16 cellular contexts compared by ENCODE assay signal in genomic region chr11:62567018-62567633, GRCh38. TPM values are rescaled to one million over a fixed set of nuclear protein-coding genes. Genes with fewer than 3 reads are reported as not detected.
DNase-seq lines count a peak whose midpoint lies in the region; ATAC-seq and TF ChIP-seq lines count a peak whose summit lies in the region.
"Had no signal": no experiment of that assay in that cellular context is flagged by ENCODE, and none has a peak within 500 bp of the region (broad histone marks: within the 10 kb centered on the region; RNA-seq: fewer than 3 reads in every experiment).

No MANE protein-coding gene starts in this region.

- H3K4me3 Mint-ChIP-seq in T-helper 1 cell treated with Interleukin-12 subunit alpha and Interleukin-12 subunit beta and Interleukin-4 antibody, amounts not matched to agents 30 μg/mL and 1 μg/mL, for 36 hours = no peak overlapping the region
- H3K4me3 Mint-ChIP-seq in HFFc6 (no peak overlapping the region), neural crest cell (peak overlapping the region; percentile 41)
- H3K4me3 Mint-ChIP-seq in activated naive CD8-positive, alpha-beta T cell treated with anti-CD3 and anti-CD28 coated beads for 36 hours = peak overlapping the region; percentile 18

- peak overlapping the region; percentile 19 for H3K27ac Mint-ChIP-seq in T-helper 1 cell treated with Interleukin-12 subunit alpha and Interleukin-12 subunit beta and Interleukin-4 antibody, amounts not matched to agents 30 μg/mL and 1 μg/mL, for 36 hours
- H3K27ac Mint-ChIP-seq in HFFc6 (peak overlapping the region; percentile 71), neural crest cell (ENCODE audit: unreplicated experiment) (no peak overlapping the region)
- H3K27ac Mint-ChIP-seq in activated naive CD8-positive, alpha-beta T cell treated with anti-CD3 and anti-CD28 coated beads for 36 hours = peak overlapping the region; percentile 83

- H3K4me1 Mint-ChIP-seq in T-helper 1 cell treated with Interleukin-12 subunit alpha and Interleukin-12 subunit beta and Interleukin-4 antibody, amounts not matched to agents 30 μg/mL and 1 μg/mL, for 36 hours (ENCODE audit: low read depth) = peaks cover 39% of the 10 kb centered on the region
- H3K4me1 Mint-ChIP-seq in HFFc6 (ENCODE audit: low read depth) = peaks cover 43% of the 10 kb centered on the region
- peaks cover 48% of the 10 kb centered on the region for H3K4me1 Mint-ChIP-seq in activated naive CD8-positive, alpha-beta T cell treated with anti-CD3 and anti-CD28 coated beads for 36 hours
- peaks cover 36% of the 10 kb centered on the region for H3K4me1 Mint-ChIP-seq in neural crest cell

- H3K36me3 Mint-ChIP-seq in T-helper 1 cell treated with Interleukin-12 subunit alpha and Interleukin-12 subunit beta and Interleukin-4 antibody, amounts not matched to agents 30 μg/mL and 1 μg/mL, for 36 hours (ENCODE audit: low read depth) = peaks cover 58% of the 10 kb centered on the region
- H3K36me3 Mint-ChIP-seq in HFFc6 (ENCODE audit: low read depth) (peaks cover 35% of the 10 kb centered on the region), neural crest cell (ENCODE audit: low read depth) (peaks cover 28% of the 10 kb centered on the region)
- peaks cover 54% of the 10 kb centered on the region for H3K36me3 Mint-ChIP-seq in activated naive CD8-positive, alpha-beta T cell treated with anti-CD3 and anti-CD28 coated beads for 36 hours

- no peaks in the 10 kb centered on the region for H3K9me3 Mint-ChIP-seq in T-helper 1 cell treated with Interleukin-12 subunit alpha and Interleukin-12 subunit beta and Interleukin-4 antibody, amounts not matched to agents 30 μg/mL and 1 μg/mL, for 36 hours
- no peaks in the 10 kb centered on the region for H3K9me3 Mint-ChIP-seq in HFFc6
- no peaks in the 10 kb centered on the region for H3K9me3 Mint-ChIP-seq in activated naive CD8-positive, alpha-beta T cell treated with anti-CD3 and anti-CD28 coated beads for 36 hours
- H3K9me3 Mint-ChIP-seq in neural crest cell = no peaks in the 10 kb centered on the region

- H3K27me3 Mint-ChIP-seq in T-helper 1 cell treated with Interleukin-12 subunit alpha and Interleukin-12 subunit beta and Interleukin-4 antibody, amounts not matched to agents 30 μg/mL and 1 μg/mL, for 36 hours (ENCODE audit: low read depth) = no peaks in the 10 kb centered on the region
- H3K27me3 Mint-ChIP-seq in HFFc6 (ENCODE audit: insufficient read depth) (no peaks in the 10 kb centered on the region; the same call in 1 of the 2 replicates), neural crest cell (ENCODE audit: low read depth) (no peaks in the 10 kb centered on the region)
- no peaks in the 10 kb centered on the region for H3K27me3 Mint-ChIP-seq in activated naive CD8-positive, alpha-beta T cell treated with anti-CD3 and anti-CD28 coated beads for 36 hours

- DNase-seq in T-helper 1 cell = no peak
- DNase-seq in HFFc6 = no peak
- DNase-seq in activated naive CD8-positive, alpha-beta T cell treated with anti-CD3 and anti-CD28 coated beads for 36 hours = no peak
- no peak for DNase-seq in neural crest cell (ENCODE audit: low read depth, low spot score)
- DNase-seq in amygdala (lab: John Stamatoyannopoulos, UW) = no peak
- DNase-seq: activated effector memory CD4-positive, alpha-beta T cell treated with Interleukin-2 at 50 U/mL for 16 hours; esophagus squamous epithelium; GOT3; NCI-H2227 treated with DMSO at 0.1 percent for 48 hours; nucleus accumbens; RPMI8226; thyroid gland had no signal

- no peak for ATAC-seq in HG02798 (IDR thresholded peaks at IDR 0.05; ENCODE audit: poor library complexity, unreplicated experiment)
- ATAC-seq in GM18520 (IDR thresholded peaks at IDR 0.05; ENCODE audit: unreplicated experiment) = no peak
- ATAC-seq: A549 had no signal

- TF ChIP-seq CTCF in HFFc6 (IDR thresholded peaks at IDR 0.05) (no peak), neural crest cell (conservative IDR thresholded peaks at IDR 0.05) (no peak)

RNA-seq across cellular contexts. Expression of gene EEF1G, which starts 6.6 kb away (rescaled TPM):
- 1,000 to 10,000 TPM; 1,302 to 1,474 (median 1,327) TPM for total RNA-seq in HFFc6 (2021; fragmentation: NEBNext Ultra II Directional; extraction: Animal tissue kit (Norgen Biotek cat#: 25700))
- total RNA-seq in activated naive CD8-positive, alpha-beta T cell treated with anti-CD3 and anti-CD28 coated beads for 36 hours = 1,000 to 10,000 TPM; 1,924 to 1,929 TPM
- total RNA-seq in neural crest cell = 2,024 and 2,072 TPM in 2 replicates

RNA-seq across cellular contexts. Expression of gene AHNAK, which starts 20.5 kb away (rescaled TPM):
- total RNA-seq in HFFc6 (2021; fragmentation: NEBNext Ultra II Directional; extraction: Animal tissue kit (Norgen Biotek cat#: 25700)) = 100 to 1,000 TPM; 426 to 589 (median 452) TPM
- total RNA-seq in activated naive CD8-positive, alpha-beta T cell treated with anti-CD3 and anti-CD28 coated beads for 36 hours = 10 to 100 TPM; 12.3 to 12.5 TPM
- 0.65 and 1.2 TPM in 2 replicates for total RNA-seq in neural crest cell

RNA-seq across cellular contexts. Expression of gene TUT1, which starts 24.2 kb away (rescaled TPM):
- 10 to 100 TPM; 14.6 to 18.0 (median 16.9) TPM for total RNA-seq in HFFc6 (2021; fragmentation: NEBNext Ultra II Directional; extraction: Animal tissue kit (Norgen Biotek cat#: 25700))
- 10 to 100 TPM; 29.1 to 32.2 TPM for total RNA-seq in activated naive CD8-positive, alpha-beta T cell treated with anti-CD3 and anti-CD28 coated beads for 36 hours
- total RNA-seq in neural crest cell = 18.0 and 20.7 TPM in 2 replicates

RNA-seq across cellular contexts. Expression of gene MTA2, which starts 34.5 kb away (rescaled TPM):
- total RNA-seq in HFFc6 (2021; fragmentation: NEBNext Ultra II Directional; extraction: Animal tissue kit (Norgen Biotek cat#: 25700)) = 100 to 1,000 TPM in 2 of 6 experiments, 10 to 100 TPM in 4; 89.6 to 106 (median 95.8) TPM
- total RNA-seq in activated naive CD8-positive, alpha-beta T cell treated with anti-CD3 and anti-CD28 coated beads for 36 hours = 100 to 1,000 TPM; 196 to 200 TPM
- total RNA-seq in neural crest cell = 195 and 203 TPM in 2 replicates

RNA-seq across cellular contexts. Expression of gene EML3, which starts 45.4 kb away (rescaled TPM):
- total RNA-seq in HFFc6 (2021; fragmentation: NEBNext Ultra II Directional; extraction: Animal tissue kit (Norgen Biotek cat#: 25700)) = 10 to 100 TPM; 32.5 to 39.6 (median 36.4) TPM
- 100 to 1,000 TPM; 112 to 121 TPM for total RNA-seq in activated naive CD8-positive, alpha-beta T cell treated with anti-CD3 and anti-CD28 coated beads for 36 hours
- total RNA-seq in neural crest cell = 37.4 and 40.0 TPM in 2 replicates

Comparison
In these comparisons a context has a peak if more than half of its experiments do, and no peak if none do; other contexts are left out.
1. H3K4me3 Mint-ChIP-seq: peak in activated naive CD8-positive, alpha-beta T cell treated with anti-CD3 and anti-CD28 coated beads for 36 hours (single experiment) and neural crest cell (single experiment); none in T-helper 1 cell treated with Interleukin-12 subunit alpha and Interleukin-12 subunit beta and Interleukin-4 antibody, amounts not matched to agents 30 μg/mL and 1 μg/mL, for 36 hours (single experiment) and HFFc6 (single experiment).
2. RNA of gene AHNAK, which starts 20.5 kb away (total RNA-seq): 426 to 589 TPM in HFFc6; 12.3 to 12.5 TPM in activated naive CD8-positive, alpha-beta T cell treated with anti-CD3 and anti-CD28 coated beads for 36 hours and 0.65 to 1.2 TPM in neural crest cell; every median in the first group is over 10 times any median in the second.